In genomic region chr17:72031219-72031906, GRCh38 we compare ENCODE assay signal across 15 cellular contexts.
DNase-seq lines count a peak whose midpoint lies in the region; ATAC-seq and TF ChIP-seq lines count a peak whose summit lies in the region.
"Had no signal": no experiment of that assay in that cellular context is flagged by ENCODE, and none has a peak within 500 bp of the region (broad histone marks: within the 10 kb centered on the region; RNA-seq: fewer than 3 reads in every experiment).

No MANE protein-coding gene starts in this region.

- H3K9me3 ChIP-seq in endocrine pancreas (ENCODE audit: control insufficient read depth, low read length) (no peaks in the 10 kb centered on the region), osteoblast (ENCODE audit: low read depth, low read length) (no peaks in the 10 kb centered on the region)
- H3K9me3 ChIP-seq: vagina had no signal

- H4K20me1 ChIP-seq in osteoblast (ENCODE audit: insufficient read depth, low read length), result no peaks in the 10 kb centered on the region

- no peaks in the 10 kb centered on the region for H3K9me3 Mint-ChIP-seq in activated naive CD8-positive, alpha-beta T cell (ENCODE audit: low read depth)
- H3K9me3 Mint-ChIP-seq in activated naive CD8-positive, alpha-beta T cell treated with anti-CD3 and anti-CD28 coated beads, Interleukin-2, amount 50 U/mL, for 24 hours, result no peaks in the 10 kb centered on the region

- no peak for DNase-seq in activated naive CD8-positive, alpha-beta T cell treated with anti-CD3 and anti-CD28 coated beads, Interleukin-2, amount 50 U/mL, for 24 hours
- DNase-seq in NCI-H146 treated with DMSO at 0.1 percent for 48 hours (lab: John Stamatoyannopoulos, UW; ENCODE audit: unreplicated experiment), result peak; percentile 62
- peak; percentile 11 for DNase-seq in osteoblast (ENCODE audit: insufficient read length, low spot score, missing footprints)
- DNase-seq in SHP77 (lab: John Stamatoyannopoulos, UW), result no peak
- no peak for DNase-seq in cortex of kidney (lab: John Stamatoyannopoulos, UW)
- DNase-seq: activated CD4-positive, alpha-beta T cell treated with anti-CD3 and anti-CD28 coated beads, Interleukin-2, amount 50 U/mL, for 1 hour; DMS 273 treated with DMSO at 0.1 percent for 48 hours; effector CD4-positive, alpha-beta T cell; foreskin fibroblast; midbrain; NCI-H187 treated with DMSO at 0.1 percent for 48 hours had no signal

- H3K27ac ChIP-seq in osteoblast (ENCODE audit: low read depth, low read length), result no peak overlapping the region
- H3K27ac ChIP-seq: vagina had no signal

- no peak overlapping the region for H3K27ac Mint-ChIP-seq in activated naive CD8-positive, alpha-beta T cell
- no peak overlapping the region for H3K27ac Mint-ChIP-seq in activated naive CD8-positive, alpha-beta T cell treated with anti-CD3 and anti-CD28 coated beads, Interleukin-2, amount 50 U/mL, for 24 hours

- peaks cover 27% of the 10 kb centered on the region for H3K4me1 Mint-ChIP-seq in activated naive CD8-positive, alpha-beta T cell (ENCODE audit: low read depth)
- H3K4me1 Mint-ChIP-seq in activated naive CD8-positive, alpha-beta T cell treated with anti-CD3 and anti-CD28 coated beads, Interleukin-2, amount 50 U/mL, for 24 hours, result peaks cover 17% of the 10 kb centered on the region

- H3K4me1 ChIP-seq in endocrine pancreas (ENCODE audit: control insufficient read depth, insufficient read depth, low read length) (no peaks in the 10 kb centered on the region), osteoblast (ENCODE audit: insufficient read depth, low read length) (peaks cover 6% of the 10 kb centered on the region)

- no peaks in the 10 kb centered on the region for H3K79me2 ChIP-seq in osteoblast (ENCODE audit: insufficient read depth, low read length)

- peak overlapping the region; percentile 100 for H2AFZ ChIP-seq in osteoblast (ENCODE audit: low read length)

- H3K36me3 ChIP-seq in endocrine pancreas (ENCODE audit: control insufficient read depth, insufficient read depth, low read length) (no peaks in the 10 kb centered on the region), osteoblast (ENCODE audit: insufficient read depth, low read length) (no peaks in the 10 kb centered on the region)
- H3K36me3 ChIP-seq: vagina had no signal

- H3K27me3 ChIP-seq in endocrine pancreas (ENCODE audit: control insufficient read depth, insufficient read depth, low read length) (no peaks in the 10 kb centered on the region), osteoblast (ENCODE audit: insufficient read depth, low read length) (peaks cover 3% of the 10 kb centered on the region)
- H3K27me3 ChIP-seq: vagina had no signal

- no peak for TF ChIP-seq CTCF in osteoblast (IDR thresholded peaks at IDR 0.05; ENCODE audit: extremely low read depth, low read depth, low read length)

- H3K9ac ChIP-seq in endocrine pancreas (ENCODE audit: control insufficient read depth, insufficient read depth, low read length), result no peak overlapping the region

- H3K4me2 ChIP-seq in osteoblast (ENCODE audit: insufficient read depth, low read length), result peak overlapping the region; percentile 90

- H3K4me3 Mint-ChIP-seq in activated naive CD8-positive, alpha-beta T cell, result peak overlapping the region; percentile 76
- no peak overlapping the region for H3K4me3 Mint-ChIP-seq in activated naive CD8-positive, alpha-beta T cell treated with anti-CD3 and anti-CD28 coated beads, Interleukin-2, amount 50 U/mL, for 24 hours

- peak overlapping the region; percentile 64 for H3K4me3 ChIP-seq in endocrine pancreas (ENCODE audit: control insufficient read depth, insufficient read depth, low read length)
- no peak overlapping the region for H3K4me3 ChIP-seq in osteoblast (ENCODE audit: insufficient read depth, low read length)

- H3K36me3 Mint-ChIP-seq in activated naive CD8-positive, alpha-beta T cell, result no peaks in the 10 kb centered on the region
- H3K36me3 Mint-ChIP-seq in activated naive CD8-positive, alpha-beta T cell treated with anti-CD3 and anti-CD28 coated beads, Interleukin-2, amount 50 U/mL, for 24 hours (ENCODE audit: low read depth), result no peaks in the 10 kb centered on the region

- no peak for ATAC-seq in activated naive CD8-positive, alpha-beta T cell treated with anti-CD3 and anti-CD28 coated beads, Interleukin-2, amount 50 U/mL, for 24 hours
- no peak for ATAC-seq in GM21619 (IDR thresholded peaks at IDR 0.05; ENCODE audit: unreplicated experiment)

- H3K27me3 Mint-ChIP-seq in activated naive CD8-positive, alpha-beta T cell, result peaks cover 7% of the 10 kb centered on the region
- H3K27me3 Mint-ChIP-seq in activated naive CD8-positive, alpha-beta T cell treated with anti-CD3 and anti-CD28 coated beads, Interleukin-2, amount 50 U/mL, for 24 hours, result peaks cover 10% of the 10 kb centered on the region

Comparison
In these comparisons a context has a peak if more than half of its experiments do, and no peak if none do; other contexts are left out.
1. DNase-seq: peak in NCI-H146 treated with DMSO at 0.1 percent for 48 hours (single experiment) and osteoblast (single experiment); none in activated naive CD8-positive, alpha-beta T cell treated with anti-CD3 and anti-CD28 coated beads, Interleukin-2, amount 50 U/mL, for 24 hours (single experiment), SHP77 (0 of 2) and cortex of kidney (single experiment).